In genomic region chr13:110232146-110232545, GRCh38 we compare ENCODE assay signal across 1 cellular context.
A peak's percentile ranks its signal among the peaks of the same experiment; 100 is the strongest.
TF ChIP-seq lines count a peak whose summit lies in the region.

No MANE protein-coding gene starts in this region.

TF ChIP-seq in GM12878, 131 proteins besides CTCF, POLR2A, EP300 and RAD21:
- no peak for TF ChIP-seq MYC (IDR thresholded peaks at IDR 0.05; ENCODE audit: insufficient read depth, insufficient read length, insufficient replicate concordance, low read length, severe bottlenecking)
- TF ChIP-seq MTA2 (IDR thresholded peaks at IDR 0.05; ENCODE audit: low read depth) = peak; percentile 85
- TF ChIP-seq BHLHE40 (IDR thresholded peaks at IDR 0.05; ENCODE audit: borderline replicate concordance in 1 of 2, low read depth in 2 of 2, low read length in 1 of 2) = peak in 1 of 2 experiments; percentile 80; a peak in 2 of 4 replicates
- TF ChIP-seq ATF7 (IDR thresholded peaks at IDR 0.05; ENCODE audit: low read depth) = no peak
